1 cellular context compared by ENCODE assay signal in the genomic region with DNA sequence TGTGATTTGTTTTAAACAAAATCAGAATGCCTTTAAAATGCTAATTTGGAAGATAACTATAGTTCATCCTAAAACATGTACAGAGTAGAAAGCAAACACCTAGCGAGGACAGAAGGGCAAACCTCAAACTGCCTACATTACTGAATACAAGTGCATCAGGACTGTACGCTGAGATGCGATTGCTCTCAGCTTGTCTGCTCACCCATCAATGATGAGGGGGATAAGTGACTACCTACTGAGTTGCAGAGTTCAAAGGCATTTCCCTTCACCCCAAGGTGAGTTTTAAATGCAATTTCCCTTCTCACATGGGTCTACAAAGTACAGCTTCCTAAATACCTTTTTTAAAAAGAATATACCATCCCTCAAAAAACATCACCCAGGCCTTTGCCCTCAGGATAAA.
TF ChIP-seq lines count a peak whose summit lies in the region.

No MANE protein-coding gene starts in this region.

TF ChIP-seq in GM12878, 131 proteins besides CTCF, POLR2A, EP300 and RAD21 (continued from another document):
- TF ChIP-seq, protein P1, sequence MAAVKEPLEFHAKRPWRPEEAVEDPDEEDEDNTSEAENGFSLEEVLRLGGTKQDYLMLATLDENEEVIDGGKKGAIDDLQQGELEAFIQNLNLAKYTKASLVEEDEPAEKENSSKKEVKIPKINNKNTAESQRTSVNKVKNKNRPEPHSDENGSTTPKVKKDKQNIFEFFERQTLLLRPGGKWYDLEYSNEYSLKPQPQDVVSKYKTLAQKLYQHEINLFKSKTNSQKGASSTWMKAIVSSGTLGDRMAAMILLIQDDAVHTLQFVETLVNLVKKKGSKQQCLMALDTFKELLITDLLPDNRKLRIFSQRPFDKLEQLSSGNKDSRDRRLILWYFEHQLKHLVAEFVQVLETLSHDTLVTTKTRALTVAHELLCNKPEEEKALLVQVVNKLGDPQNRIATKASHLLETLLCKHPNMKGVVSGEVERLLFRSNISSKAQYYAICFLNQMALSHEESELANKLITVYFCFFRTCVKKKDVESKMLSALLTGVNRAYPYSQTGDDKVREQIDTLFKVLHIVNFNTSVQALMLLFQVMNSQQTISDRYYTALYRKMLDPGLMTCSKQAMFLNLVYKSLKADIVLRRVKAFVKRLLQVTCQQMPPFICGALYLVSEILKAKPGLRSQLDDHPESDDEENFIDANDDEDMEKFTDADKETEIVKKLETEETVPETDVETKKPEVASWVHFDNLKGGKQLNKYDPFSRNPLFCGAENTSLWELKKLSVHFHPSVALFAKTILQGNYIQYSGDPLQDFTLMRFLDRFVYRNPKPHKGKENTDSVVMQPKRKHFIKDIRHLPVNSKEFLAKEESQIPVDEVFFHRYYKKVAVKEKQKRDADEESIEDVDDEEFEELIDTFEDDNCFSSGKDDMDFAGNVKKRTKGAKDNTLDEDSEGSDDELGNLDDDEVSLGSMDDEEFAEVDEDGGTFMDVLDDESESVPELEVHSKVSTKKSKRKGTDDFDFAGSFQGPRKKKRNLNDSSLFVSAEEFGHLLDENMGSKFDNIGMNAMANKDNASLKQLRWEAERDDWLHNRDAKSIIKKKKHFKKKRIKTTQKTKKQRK (IDR thresholded peaks at IDR 0.05; ENCODE audit: low read depth, low read length): no peak
- TF ChIP-seq POU2F2 (IDR thresholded peaks at IDR 0.05; ENCODE audit: borderline replicate concordance, low read depth, low read length): no peak
- TF ChIP-seq, protein P2, sequence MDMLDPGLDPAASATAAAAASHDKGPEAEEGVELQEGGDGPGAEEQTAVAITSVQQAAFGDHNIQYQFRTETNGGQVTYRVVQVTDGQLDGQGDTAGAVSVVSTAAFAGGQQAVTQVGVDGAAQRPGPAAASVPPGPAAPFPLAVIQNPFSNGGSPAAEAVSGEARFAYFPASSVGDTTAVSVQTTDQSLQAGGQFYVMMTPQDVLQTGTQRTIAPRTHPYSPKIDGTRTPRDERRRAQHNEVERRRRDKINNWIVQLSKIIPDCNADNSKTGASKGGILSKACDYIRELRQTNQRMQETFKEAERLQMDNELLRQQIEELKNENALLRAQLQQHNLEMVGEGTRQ (IDR thresholded peaks at IDR 0.05; ENCODE audit: borderline replicate concordance, low read depth, low read length): no peak
- TF ChIP-seq, protein P3, sequence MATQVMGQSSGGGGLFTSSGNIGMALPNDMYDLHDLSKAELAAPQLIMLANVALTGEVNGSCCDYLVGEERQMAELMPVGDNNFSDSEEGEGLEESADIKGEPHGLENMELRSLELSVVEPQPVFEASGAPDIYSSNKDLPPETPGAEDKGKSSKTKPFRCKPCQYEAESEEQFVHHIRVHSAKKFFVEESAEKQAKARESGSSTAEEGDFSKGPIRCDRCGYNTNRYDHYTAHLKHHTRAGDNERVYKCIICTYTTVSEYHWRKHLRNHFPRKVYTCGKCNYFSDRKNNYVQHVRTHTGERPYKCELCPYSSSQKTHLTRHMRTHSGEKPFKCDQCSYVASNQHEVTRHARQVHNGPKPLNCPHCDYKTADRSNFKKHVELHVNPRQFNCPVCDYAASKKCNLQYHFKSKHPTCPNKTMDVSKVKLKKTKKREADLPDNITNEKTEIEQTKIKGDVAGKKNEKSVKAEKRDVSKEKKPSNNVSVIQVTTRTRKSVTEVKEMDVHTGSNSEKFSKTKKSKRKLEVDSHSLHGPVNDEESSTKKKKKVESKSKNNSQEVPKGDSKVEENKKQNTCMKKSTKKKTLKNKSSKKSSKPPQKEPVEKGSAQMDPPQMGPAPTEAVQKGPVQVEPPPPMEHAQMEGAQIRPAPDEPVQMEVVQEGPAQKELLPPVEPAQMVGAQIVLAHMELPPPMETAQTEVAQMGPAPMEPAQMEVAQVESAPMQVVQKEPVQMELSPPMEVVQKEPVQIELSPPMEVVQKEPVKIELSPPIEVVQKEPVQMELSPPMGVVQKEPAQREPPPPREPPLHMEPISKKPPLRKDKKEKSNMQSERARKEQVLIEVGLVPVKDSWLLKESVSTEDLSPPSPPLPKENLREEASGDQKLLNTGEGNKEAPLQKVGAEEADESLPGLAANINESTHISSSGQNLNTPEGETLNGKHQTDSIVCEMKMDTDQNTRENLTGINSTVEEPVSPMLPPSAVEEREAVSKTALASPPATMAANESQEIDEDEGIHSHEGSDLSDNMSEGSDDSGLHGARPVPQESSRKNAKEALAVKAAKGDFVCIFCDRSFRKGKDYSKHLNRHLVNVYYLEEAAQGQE (IDR thresholded peaks at IDR 0.05; ENCODE audit: low read depth, low read length): no peak
TF ChIP-seq in GM12878: peak in this region for 0.
